In genomic region chr11:18243783-18244362, GRCh38 we compare ENCODE assay signal across 8 cellular contexts. TPM values are rescaled to one million over a fixed set of nuclear protein-coding genes. Genes with fewer than 3 reads are reported as not detected.
DNase-seq lines count a peak whose midpoint lies in the region; ATAC-seq and TF ChIP-seq lines count a peak whose summit lies in the region.

No MANE protein-coding gene starts in this region.

- no peak overlapping the region for H3K4me3 ChIP-seq in GM12875 (ENCODE audit: low read depth, low read length)

- ATAC-seq in GM21381 (IDR thresholded peaks at IDR 0.05; ENCODE audit: unreplicated experiment), result no peak

- TF ChIP-seq CTCF in GM12875 (IDR thresholded peaks at IDR 0.05; ENCODE audit: borderline replicate concordance, insufficient read depth, low read depth, low read length), result peak; percentile 89

- DNase-seq in AG08396 (ENCODE audit: low spot score) (peak; percentile 64), NCI-H2196 treated with DMSO at 0.1 percent for 48 hours (lab: John Stamatoyannopoulos, UW; ENCODE audit: unreplicated experiment) (peak; percentile 56), dermis blood vessel endothelial cell (peak; percentile 85), myocyte (ENCODE audit: low read depth) (peak; percentile 54), superior temporal gyrus (ENCODE audit: extremely low spot score) (peak; percentile 29)
- peak; percentile 51 for DNase-seq in activated CD4-positive, CD25-positive, alpha-beta regulatory T cell treated with anti-CD3 and anti-CD28 coated beads, Interleukin-2, amount 50 U/mL, for 72 hours

RNA-seq across cellular contexts. Expression of gene SAA2, which starts 4.6 kb away (rescaled TPM):
- total RNA-seq in dermis blood vessel endothelial cell, result 0.70 and 2.0 TPM in 2 replicates
- total RNA-seq in myocyte, result not detected in 2 replicates
- 0.32 TPM for polyA plus RNA-seq in myocyte (2012)

RNA-seq across cellular contexts. Expression of gene SAA4, which starts 7.3 kb away (rescaled TPM):
- total RNA-seq in dermis blood vessel endothelial cell (not detected in 2 replicates), myocyte (not detected in 2 replicates)
- not detected for polyA plus RNA-seq in myocyte (2012)

RNA-seq across cellular contexts. Expression of gene SAA1, which starts 22.2 kb away (rescaled TPM):
- 0.98 and 3.1 TPM in 2 replicates for total RNA-seq in dermis blood vessel endothelial cell
- 0.32 TPM in 1 of 2 replicates, not detected in the other for total RNA-seq in myocyte
- 8.3 TPM for polyA plus RNA-seq in myocyte (2012)

Comparison
In these comparisons a context has a peak if more than half of its experiments do, and no peak if none do; other contexts are left out.
1. DNase-seq: peak in every context shown above with its lines; median percentile 85 in dermis blood vessel endothelial cell; 64 in AG08396; 56 in NCI-H2196 treated with DMSO at 0.1 percent for 48 hours; 54 in myocyte; 51 in activated CD4-positive, CD25-positive, alpha-beta regulatory T cell treated with anti-CD3 and anti-CD28 coated beads, Interleukin-2, amount 50 U/mL, for 72 hours; 29 in superior temporal gyrus.